19 cellular contexts compared by ENCODE assay signal in the genomic region with DNA sequence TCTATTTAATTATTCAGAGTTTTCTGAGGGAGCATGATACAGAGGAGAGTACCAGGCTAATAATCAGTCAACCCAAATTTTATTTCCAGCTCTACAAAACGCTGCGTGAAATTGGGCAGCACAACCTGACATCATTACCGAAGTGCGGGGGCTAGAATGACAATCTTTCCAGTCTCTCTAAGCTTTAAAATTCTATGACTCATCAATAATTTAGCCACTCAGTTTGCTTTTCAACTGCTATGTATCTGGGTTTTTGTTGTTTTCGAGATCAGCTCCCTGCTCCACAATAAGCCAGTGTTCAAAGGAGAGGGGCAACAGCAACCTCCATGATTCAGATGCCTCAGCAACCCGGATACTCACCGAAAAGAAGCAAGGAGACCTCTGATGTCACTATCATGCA. TPM values are rescaled to one million over a fixed set of nuclear protein-coding genes. Genes with fewer than 3 reads are reported as not detected.
A peak's percentile ranks its signal among the peaks of the same experiment; 100 is the strongest.
DNase-seq lines count a peak whose midpoint lies in the region; ATAC-seq, FAIRE-seq and TF ChIP-seq lines count a peak whose summit lies in the region.
"Had no signal": no experiment of that assay in that cellular context is flagged by ENCODE, and none has a peak within 500 bp of the region (broad histone marks: within the 10 kb centered on the region; RNA-seq: fewer than 3 reads in every experiment).

No MANE protein-coding gene starts in this region.

- CTCF ChIA-PET in A549 (lab: Yijun Ruan, JAX), result interaction anchor here (0.6 to 2.0 kb wide), 6 partner anchors 9 to 223 kb away, joined by 3 to 5 read pairs (median 3); no protein-coding TSS in a partner anchor

- TF ChIP-seq POLR2A in A549 (IDR thresholded peaks at IDR 0.05; ENCODE audit: low read length), result no peak
- no peak for TF ChIP-seq POLR2A in sigmoid colon (IDR thresholded peaks at IDR 0.05)

- ATAC-seq in A549 (no peak), GM19463 (IDR thresholded peaks at IDR 0.05; ENCODE audit: unreplicated experiment) (no peak)
- ATAC-seq: stimulated activated effector memory CD8-positive, alpha-beta T cell treated with anti-CD3 and anti-CD28 coated beads, Interleukin-12 subunit alpha, Interleukin-12 subunit beta, amount 100 ng/mL, for 72 hours had no signal

- intact Hi-C loops in sigmoid colon (cut with DNase I), result no loop called here

- DNase-seq in A549 (ENCODE audit: low read depth in 1 of 2, low spot score in 1 of 2) (no peak), LHCN-M2 (ENCODE audit: low read depth) (peak; percentile 34), foreskin melanocyte (peak; percentile 52), sigmoid colon (no peak), NCI-H2081 (lab: John Stamatoyannopoulos, UW) (no peak), SJCRH30 (no peak), CD1c-positive myeloid dendritic cell (ENCODE audit: extremely low spot score) (no peak)
- DNase-seq: activated T-cell treated with anti-CD3 and anti-CD28 coated beads, Interleukin-2, amount 50 U/mL, for 48 hours; DMS 273 treated with DMSO at 0.1 percent for 48 hours; effector memory CD4-positive, alpha-beta T cell; islet precursor cell; NCI-H187 treated with DMSO at 0.1 percent for 48 hours; NCI-H69; stimulated activated CD4-positive, alpha-beta T cell treated with anti-CD3 and anti-CD28 coated beads, Interleukin-4, amount 100 ng/mL, for 4 hours; T-helper 2 cell had no signal

- H3K9me3 ChIP-seq in A549, result no peaks in the 10 kb centered on the region
- H3K9me3 ChIP-seq in sigmoid colon, result no peaks in the 10 kb centered on the region
- 0 out of 2 replicates have a peak, but pooled peaks cover 3% of the 10 kb centered on the region for H3K9me3 ChIP-seq in SJCRH30 (replicated peaks)

- TF ChIP-seq RAD21 in A549 (conservative IDR thresholded peaks at IDR 0.05 in 1 of 2, IDR thresholded peaks at IDR 0.05 in 1 of 2), result no peak

- no peak for TF ChIP-seq EP300 in A549 (IDR thresholded peaks at IDR 0.05)
- TF ChIP-seq EP300 in sigmoid colon (IDR thresholded peaks at IDR 0.05), result no peak

- H3K27ac ChIP-seq in A549 (no peak overlapping the region), sigmoid colon (peak overlapping the region; percentile 66 to 90 (median 86)), SJCRH30 (no peak overlapping the region)
- H3K27ac ChIP-seq: HL-60 had no signal

- TF ChIP-seq CTCF in A549 (IDR thresholded peaks at IDR 0.05) (no peak), sigmoid colon (IDR thresholded peaks at IDR 0.05) (no peak)

- H3K36me3 ChIP-seq in sigmoid colon (no peaks in the 10 kb centered on the region), SJCRH30 (no peaks in the 10 kb centered on the region)

- POLR2A ChIA-PET in A549 (lab: Yijun Ruan, JAX), result no interaction called here

- peaks cover 4% of the 10 kb centered on the region; the same call in 1 of the 3 replicates for H3K4me1 ChIP-seq in A549
- H3K4me1 ChIP-seq in sigmoid colon, result peaks cover 0 to 82% (median 74%) of the 10 kb centered on the region in 4 donors
- H3K4me1 ChIP-seq in SJCRH30, result peaks cover 3% of the 10 kb centered on the region; the same call in 1 of the 2 replicates

- no peak overlapping the region for H3K4me2 ChIP-seq in A549

- no peaks in the 10 kb centered on the region for H3K27me3 ChIP-seq in sigmoid colon
- no peaks in the 10 kb centered on the region for H3K27me3 ChIP-seq in SJCRH30

- H3K4me3 ChIP-seq in A549 (no peak overlapping the region), sigmoid colon (no peak overlapping the region), SJCRH30 (no peak overlapping the region)

- WGBS in A549 (ENCODE audit: missing lambda C conversion rate), result 94% methylated on average over 7 of the region's 7 CpGs
- WGBS in sigmoid colon, 2 donors, result 93 to 96% methylated on average over 7 of the region's 7 CpGs

- FAIRE-seq in A549 (lab: Jason Lieb, UNC), result no peak
- FAIRE-seq: RCC 7860 had no signal

TF ChIP-seq in A549, 52 proteins besides CTCF, POLR2A, EP300 and RAD21:
- TF ChIP-seq KDM5A (IDR thresholded peaks at IDR 0.05), result no peak
- TF ChIP-seq KDM1A (IDR thresholded peaks at IDR 0.05; ENCODE audit: low read depth), result no peak
- no peak for TF ChIP-seq JUN (IDR thresholded peaks at IDR 0.05)
- TF ChIP-seq HOXA7 (CRISPR knock-in tag; IDR thresholded peaks at IDR 0.05), result no peak
- no peak for TF ChIP-seq FOSL2 (IDR thresholded peaks at IDR 0.05)
- TF ChIP-seq FOSL2 (CRISPR knock-in tag; IDR thresholded peaks at IDR 0.05), result peak; percentile 28; the same call in 1 of the 2 replicates
- TF ChIP-seq CHD4 (IDR thresholded peaks at IDR 0.05; ENCODE audit: borderline replicate concordance), result no peak
- TF ChIP-seq E2F6 (IDR thresholded peaks at IDR 0.05; ENCODE audit: borderline replicate concordance, low read depth), result no peak
- TF ChIP-seq, protein P1, sequence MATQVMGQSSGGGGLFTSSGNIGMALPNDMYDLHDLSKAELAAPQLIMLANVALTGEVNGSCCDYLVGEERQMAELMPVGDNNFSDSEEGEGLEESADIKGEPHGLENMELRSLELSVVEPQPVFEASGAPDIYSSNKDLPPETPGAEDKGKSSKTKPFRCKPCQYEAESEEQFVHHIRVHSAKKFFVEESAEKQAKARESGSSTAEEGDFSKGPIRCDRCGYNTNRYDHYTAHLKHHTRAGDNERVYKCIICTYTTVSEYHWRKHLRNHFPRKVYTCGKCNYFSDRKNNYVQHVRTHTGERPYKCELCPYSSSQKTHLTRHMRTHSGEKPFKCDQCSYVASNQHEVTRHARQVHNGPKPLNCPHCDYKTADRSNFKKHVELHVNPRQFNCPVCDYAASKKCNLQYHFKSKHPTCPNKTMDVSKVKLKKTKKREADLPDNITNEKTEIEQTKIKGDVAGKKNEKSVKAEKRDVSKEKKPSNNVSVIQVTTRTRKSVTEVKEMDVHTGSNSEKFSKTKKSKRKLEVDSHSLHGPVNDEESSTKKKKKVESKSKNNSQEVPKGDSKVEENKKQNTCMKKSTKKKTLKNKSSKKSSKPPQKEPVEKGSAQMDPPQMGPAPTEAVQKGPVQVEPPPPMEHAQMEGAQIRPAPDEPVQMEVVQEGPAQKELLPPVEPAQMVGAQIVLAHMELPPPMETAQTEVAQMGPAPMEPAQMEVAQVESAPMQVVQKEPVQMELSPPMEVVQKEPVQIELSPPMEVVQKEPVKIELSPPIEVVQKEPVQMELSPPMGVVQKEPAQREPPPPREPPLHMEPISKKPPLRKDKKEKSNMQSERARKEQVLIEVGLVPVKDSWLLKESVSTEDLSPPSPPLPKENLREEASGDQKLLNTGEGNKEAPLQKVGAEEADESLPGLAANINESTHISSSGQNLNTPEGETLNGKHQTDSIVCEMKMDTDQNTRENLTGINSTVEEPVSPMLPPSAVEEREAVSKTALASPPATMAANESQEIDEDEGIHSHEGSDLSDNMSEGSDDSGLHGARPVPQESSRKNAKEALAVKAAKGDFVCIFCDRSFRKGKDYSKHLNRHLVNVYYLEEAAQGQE (IDR thresholded peaks at IDR 0.05), result no peak
- no peak for TF ChIP-seq RCOR1 (IDR thresholded peaks at IDR 0.05; ENCODE audit: low read depth, low read length)
- peak; percentile 59 for TF ChIP-seq MAFK (IDR thresholded peaks at IDR 0.05; ENCODE audit: partially characterized antibody)
- TF ChIP-seq RNF2 (IDR thresholded peaks at IDR 0.05; ENCODE audit: borderline replicate concordance, low read depth), result no peak
- no peak for TF ChIP-seq EHMT2 (IDR thresholded peaks at IDR 0.05; ENCODE audit: low read depth)
- no peak for TF ChIP-seq SREBF2 (IDR thresholded peaks at IDR 0.05)
- no peak for TF ChIP-seq HOXB13 (CRISPR knock-in tag; IDR thresholded peaks at IDR 0.05; ENCODE audit: low read depth)
- TF ChIP-seq POLR2AphosphoS2 (conservative IDR thresholded peaks at IDR 0.05; ENCODE audit: low read length), result no peak

RNA-seq across cellular contexts. Expression of gene SORT1, which starts 13.9 kb away (rescaled TPM):
- 13.8 and 14.7 TPM in 2 replicates for polyA plus RNA-seq in A549 (2011; rRNA removed)
- 1.5 and 2.0 TPM in 2 replicates for polyA plus RNA-seq in A549 (2012; cell fraction: cytosol; rRNA removed)
- 2.3 and 3.7 TPM in 2 replicates for polyA plus RNA-seq in A549 (2012; cell fraction: nucleus; rRNA removed)
- 5.0 to 6.7 TPM (median 6.0 TPM) in 3 replicates for polyA plus RNA-seq in A549 (2017; fragmentation: RNase III; extraction: RNeasy Plus Mini Kit Qiagen cat#74134 plus additional on column Dnase treatment)
- polyA minus RNA-seq in A549 (2011; rRNA and poly(A)+ RNA removed), result 50.6 and 53.3 TPM in 2 replicates
- total RNA-seq in LHCN-M2 (2014; rRNA removed), result 9.4 and 18.1 TPM in 2 replicates
- 38.8 TPM for polyA plus RNA-seq in LHCN-M2 (2012)
- total RNA-seq in sigmoid colon, result 10 to 100 TPM; 33.4 to 55.1 (median 47.2) TPM
- 10 to 100 TPM in 1 of 3 donors, 1 to 10 TPM in 2; 7.2 to 37.0 (median 8.6) TPM for polyA plus RNA-seq in sigmoid colon
- 36.9 and 41.1 TPM in 2 replicates for total RNA-seq in SJCRH30 (2014; rRNA removed; shearing (Covaris generic))

RNA-seq across cellular contexts. Expression of gene PSMA5, which starts 42.4 kb away (rescaled TPM):
- 140 and 147 TPM in 2 replicates for polyA plus RNA-seq in A549 (2011; rRNA removed)
- polyA plus RNA-seq in A549 (2012; cell fraction: cytosol; rRNA removed), result 103 and 116 TPM in 2 replicates
- polyA plus RNA-seq in A549 (2012; cell fraction: nucleus; rRNA removed), result 43.3 and 48.8 TPM in 2 replicates
- polyA plus RNA-seq in A549 (2017; fragmentation: RNase III; extraction: RNeasy Plus Mini Kit Qiagen cat#74134 plus additional on column Dnase treatment), result 92.7 to 99.6 TPM (median 93.7 TPM) in 3 replicates
- 39.2 and 44.6 TPM in 2 replicates for polyA minus RNA-seq in A549 (2011; rRNA and poly(A)+ RNA removed)
- 46.8 and 47.8 TPM in 2 replicates for total RNA-seq in LHCN-M2 (2014; rRNA removed)
- polyA plus RNA-seq in LHCN-M2 (2012), result 93.3 TPM
- 10 to 100 TPM; 18.8 to 57.6 (median 25.8) TPM for total RNA-seq in sigmoid colon
- 100 to 1,000 TPM in 1 of 3 donors, 10 to 100 TPM in 2; 89.5 to 113 (median 94.9) TPM for polyA plus RNA-seq in sigmoid colon
- 81.9 and 82.3 TPM in 2 replicates for total RNA-seq in SJCRH30 (2014; rRNA removed; shearing (Covaris generic))

Comparison
In these comparisons a context has a peak if more than half of its experiments do, and no peak if none do; other contexts are left out.
1. DNase-seq: peak in LHCN-M2 (single experiment) and foreskin melanocyte (single experiment); none in A549 (0 of 2), sigmoid colon (single experiment), NCI-H2081 (0 of 2), SJCRH30 (0 of 2) and CD1c-positive myeloid dendritic cell (single experiment).
2. H3K27ac ChIP-seq: peak in sigmoid colon (4 of 4); none in A549 (0 of 2) and SJCRH30 (single experiment).